14 cellular contexts compared by ENCODE assay signal in the genomic region with DNA sequence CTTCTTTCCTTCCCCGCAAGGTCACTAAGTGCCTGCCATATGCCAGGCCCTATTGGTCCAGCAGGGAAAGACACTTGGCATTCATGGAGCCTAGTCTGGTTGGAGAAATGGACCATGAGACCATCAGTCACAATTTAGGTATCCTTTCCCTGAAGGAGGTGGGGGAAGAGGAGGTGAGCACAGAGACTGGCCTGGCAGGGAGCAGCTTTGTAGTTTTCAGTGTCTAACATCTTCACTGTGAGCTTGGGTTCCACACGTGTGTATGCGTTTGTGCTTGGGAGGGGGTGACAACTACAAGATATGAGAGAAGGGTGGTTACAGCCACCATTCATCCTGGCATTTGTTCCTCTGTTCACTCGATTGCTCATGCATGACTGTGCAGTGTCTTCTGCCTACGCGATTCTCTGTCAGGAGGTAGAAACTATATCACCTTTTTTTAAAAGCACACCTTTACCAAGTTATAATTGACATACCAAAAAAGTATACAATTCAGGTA. TPM values are rescaled to one million over a fixed set of nuclear protein-coding genes. Genes with fewer than 3 reads are reported as not detected.
A peak's percentile ranks its signal among the peaks of the same experiment; 100 is the strongest.
DNase-seq lines count a peak whose midpoint lies in the region; ATAC-seq and TF ChIP-seq lines count a peak whose summit lies in the region.
"Had no signal": no experiment of that assay in that cellular context is flagged by ENCODE, and none has a peak within 500 bp of the region (broad histone marks: within the 10 kb centered on the region; RNA-seq: fewer than 3 reads in every experiment).

No MANE protein-coding gene starts in this region.

- no peak overlapping the region for H3K9ac ChIP-seq in DND-41 (ENCODE audit: low read depth, low read length)
- peak overlapping the region; percentile 36 for H3K9ac ChIP-seq in mesenchymal stem cell (ENCODE audit: low read length)

- no peak overlapping the region for H3K4ac ChIP-seq in mesenchymal stem cell (ENCODE audit: low read depth in 1 of 2, low read length in 2 of 2)

- no peak overlapping the region for H2BK5ac ChIP-seq in mesenchymal stem cell (ENCODE audit: low read depth, low read length, poor library complexity, severe bottlenecking)

- H2BK12ac ChIP-seq in mesenchymal stem cell (ENCODE audit: low read length in 2 of 2): peak overlapping the region in 1 of 2 experiments; percentile 2

- WGBS in mesenchymal stem cell: 94% methylated on average over 5 of the region's 6 CpGs

- H3K4me2 ChIP-seq in DND-41 (ENCODE audit: insufficient read depth, low read length) (peak overlapping the region; percentile 19), mesenchymal stem cell (ENCODE audit: low read length, poor library complexity, severe bottlenecking) (no peak overlapping the region)

- H4K8ac ChIP-seq in mesenchymal stem cell (ENCODE audit: low read length): no peak overlapping the region

- H3K9me3 ChIP-seq in DND-41 (ENCODE audit: insufficient read depth, low read length, severe bottlenecking): no peaks in the 10 kb centered on the region
- H3K9me3 ChIP-seq in mesenchymal stem cell (ENCODE audit: control insufficient read depth, low read length): no peaks in the 10 kb centered on the region
- no peaks in the 10 kb centered on the region for H3K9me3 ChIP-seq in Peyer's patch
- H3K9me3 ChIP-seq: esophagus squamous epithelium, testis had no signal

- H2BK15ac ChIP-seq in mesenchymal stem cell (ENCODE audit: low read depth, poor library complexity, severe bottlenecking): no peak overlapping the region

- H3K14ac ChIP-seq in mesenchymal stem cell (ENCODE audit: low read length in 2 of 2): no peak overlapping the region

- no peak overlapping the region for H4K91ac ChIP-seq in mesenchymal stem cell (ENCODE audit: low read length)

- H3K27me3 ChIP-seq in DND-41 (ENCODE audit: insufficient read depth, low read length, poor library complexity) (no peaks in the 10 kb centered on the region), mesenchymal stem cell (ENCODE audit: control insufficient read depth in 1 of 2, insufficient read depth in 1 of 2, low read length in 2 of 2) (no peaks in the 10 kb centered on the region), Peyer's patch (no peaks in the 10 kb centered on the region)
- H3K27me3 ChIP-seq: esophagus squamous epithelium, testis had no signal

- H3K79me2 ChIP-seq in DND-41 (ENCODE audit: insufficient read depth, low read length): peaks cover 21% of the 10 kb centered on the region

- peaks cover 19% of the 10 kb centered on the region for H3K79me1 ChIP-seq in mesenchymal stem cell (replicated peaks; ENCODE audit: low read length, poor library complexity, severe bottlenecking)

- peaks cover 23% of the 10 kb centered on the region for H3K36me3 ChIP-seq in DND-41 (ENCODE audit: insufficient read depth, low read length)
- H3K36me3 ChIP-seq in mesenchymal stem cell (ENCODE audit: control insufficient read depth in 1 of 2, insufficient read depth in 2 of 2, low read depth in 1 of 2, low read length in 2 of 2): peaks cover 28 to 29% of the 10 kb centered on the region in 2 experiments
- H3K36me3 ChIP-seq in Peyer's patch: peaks cover 0 to 22% (median 0%) of the 10 kb centered on the region in 3 donors

- no peak overlapping the region for H3K27ac ChIP-seq in DND-41 (ENCODE audit: low read length)
- no peak overlapping the region for H3K27ac ChIP-seq in mesenchymal stem cell (ENCODE audit: low read length, poor library complexity, severe bottlenecking)
- H3K27ac ChIP-seq in Peyer's patch: no peak overlapping the region
- H3K27ac ChIP-seq: esophagus squamous epithelium, testis had no signal

- H3K4me1 ChIP-seq in DND-41 (ENCODE audit: insufficient read depth, low read length) (peaks cover 24% of the 10 kb centered on the region), mesenchymal stem cell (ENCODE audit: control insufficient read depth, insufficient read depth, low read depth, low read length) (peaks cover 6% of the 10 kb centered on the region), Peyer's patch (peaks cover 0 to 10% (median 8%) of the 10 kb centered on the region in 4 donors)

- H3K23ac ChIP-seq in mesenchymal stem cell (ENCODE audit: low read length in 2 of 2): no peak overlapping the region

- no peak overlapping the region for H2BK120ac ChIP-seq in mesenchymal stem cell (ENCODE audit: low read depth, low read length)

- TF ChIP-seq CTCF in DND-41 (IDR thresholded peaks at IDR 0.05; ENCODE audit: borderline replicate concordance, extremely low read depth, low read length, poor library complexity, severe bottlenecking) (no peak), Peyer's patch (IDR thresholded peaks at IDR 0.05) (no peak)

- H4K20me1 ChIP-seq in DND-41 (ENCODE audit: insufficient read depth, low read length): 0 out of 2 replicates have a peak, but pooled peaks cover 8% of the 10 kb centered on the region

- no peak overlapping the region for H2AFZ ChIP-seq in DND-41 (ENCODE audit: low read depth, low read length)
- no peak overlapping the region for H2AFZ ChIP-seq in mesenchymal stem cell (ENCODE audit: low read depth, low read length)

- DNase-seq in activated CD4-positive, CD25-positive, alpha-beta regulatory T cell treated with anti-CD3 and anti-CD28 coated beads, Interleukin-2, amount 50 U/mL, for 72 hours: peak; percentile 21
- no peak for DNase-seq in activated CD4-positive, CD25-positive, alpha-beta regulatory T cell (lab: John Stamatoyannopoulos, UW)
- DNase-seq in DND-41: no peak
- DNase-seq in activated T-cell treated with anti-CD3 and anti-CD28 coated beads, Interleukin-2, amount 50 U/mL, for 48 hours: peak; percentile 46 to 47
- DNase-seq in mesenchymal stem cell: no peak
- no peak for DNase-seq in NCI-H2171 treated with DMSO at 0.1 percent for 48 hours (lab: John Stamatoyannopoulos, UW)
- DNase-seq in Peyer's patch: no peak
- DNase-seq: 8988T, esophagus squamous epithelium, hippocampal formation, testis had no signal

- ATAC-seq in DND-41 (ENCODE audit: insufficient read depth, low read depth) (no peak), HG02588 (IDR thresholded peaks at IDR 0.05; ENCODE audit: unreplicated experiment) (no peak)
- ATAC-seq: HCT116, SK-N-SH treated with all-trans-retinoic acid at 6 μM for 48 hours had no signal

- H2AK5ac ChIP-seq in mesenchymal stem cell (ENCODE audit: low read length, severe bottlenecking): no peak overlapping the region

- TF ChIP-seq POLR2A in Peyer's patch (IDR thresholded peaks at IDR 0.05): no peak

- H3K4me3 ChIP-seq in DND-41 (ENCODE audit: low read depth in 1 of 2, low read length in 2 of 2): no peak overlapping the region
- peak overlapping the region in 1 of 2 experiments; percentile 21 for H3K4me3 ChIP-seq in mesenchymal stem cell (ENCODE audit: insufficient read depth in 1 of 2, low read depth in 1 of 2, low read length in 2 of 2)
- H3K4me3 ChIP-seq in Peyer's patch: no peak overlapping the region
- H3K4me3 ChIP-seq: esophagus squamous epithelium, testis had no signal

- H3K18ac ChIP-seq in mesenchymal stem cell (ENCODE audit: low read depth in 1 of 2, low read length in 2 of 2): no peak overlapping the region

RNA-seq across cellular contexts. Expression of a gene that starts 5.3 kb away (rescaled TPM):
- polyA plus RNA-seq in mesenchymal stem cell (2013, experiment 1 of 2): 9.8 TPM
- polyA plus RNA-seq in mesenchymal stem cell (2013, experiment 2 of 2): 8.9 TPM
- total RNA-seq in Peyer's patch: 100 to 1,000 TPM in 1 of 4 donors, 10 to 100 TPM in 3; 60.9 to 123 (median 82.3) TPM

RNA-seq across cellular contexts. Expression of a gene that starts 20.1 kb away (rescaled TPM):
- polyA plus RNA-seq in mesenchymal stem cell (2013, experiment 1 of 2): 81.0 TPM
- 78.3 TPM for polyA plus RNA-seq in mesenchymal stem cell (2013, experiment 2 of 2)
- 10 to 100 TPM; 10.2 to 37.1 (median 18.5) TPM for total RNA-seq in Peyer's patch

RNA-seq across cellular contexts. Expression of a gene that starts 23.6 kb away (rescaled TPM):
- 148 TPM for polyA plus RNA-seq in mesenchymal stem cell (2013, experiment 1 of 2)
- 144 TPM for polyA plus RNA-seq in mesenchymal stem cell (2013, experiment 2 of 2)
- 100 to 1,000 TPM in 2 of 4 donors, 10 to 100 TPM in 2; 79.2 to 115 (median 101) TPM for total RNA-seq in Peyer's patch

RNA-seq across cellular contexts. Expression of a gene that starts 34.6 kb away (rescaled TPM):
- polyA plus RNA-seq in mesenchymal stem cell (2013, experiment 1 of 2): 229 TPM
- 226 TPM for polyA plus RNA-seq in mesenchymal stem cell (2013, experiment 2 of 2)
- 100 to 1,000 TPM; 164 to 281 (median 196) TPM for total RNA-seq in Peyer's patch

RNA-seq across cellular contexts. Expression of a gene that starts 58.9 kb away (rescaled TPM):
- 12.3 TPM for polyA plus RNA-seq in mesenchymal stem cell (2013, experiment 1 of 2)
- 12.7 TPM for polyA plus RNA-seq in mesenchymal stem cell (2013, experiment 2 of 2)
- total RNA-seq in Peyer's patch: 10 to 100 TPM in 3 of 4 donors, 1 to 10 TPM in 1; 7.4 to 21.6 (median 14.3) TPM

Comparison
In these comparisons a context has a peak if more than half of its experiments do, and no peak if none do; other contexts are left out.
1. DNase-seq: peak in activated CD4-positive, CD25-positive, alpha-beta regulatory T cell treated with anti-CD3 and anti-CD28 coated beads, Interleukin-2, amount 50 U/mL, for 72 hours (single experiment) and activated T-cell treated with anti-CD3 and anti-CD28 coated beads, Interleukin-2, amount 50 U/mL, for 48 hours (2 of 2); none in activated CD4-positive, CD25-positive, alpha-beta regulatory T cell (0 of 4), DND-41 (single experiment), mesenchymal stem cell (single experiment), NCI-H2171 treated with DMSO at 0.1 percent for 48 hours (single experiment) and Peyer's patch (0 of 3).